In the genomic region with DNA sequence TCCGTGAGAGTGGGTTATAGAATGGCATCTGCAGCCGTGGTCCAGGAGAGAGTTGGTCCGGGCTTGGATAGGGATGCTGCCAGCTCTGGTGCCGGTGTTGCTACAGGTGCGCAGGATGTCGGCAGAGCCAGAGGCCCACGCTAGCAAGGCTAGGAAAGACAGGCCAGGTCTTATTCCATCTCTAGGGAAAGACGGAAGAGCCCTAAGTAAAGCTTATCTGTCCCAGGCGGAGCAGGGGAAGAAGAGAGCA, we compare ENCODE assay signal across 8 cellular contexts. TPM values are rescaled to one million over a fixed set of nuclear protein-coding genes. Genes with fewer than 3 reads are reported as not detected.
DNase-seq lines count a peak whose midpoint lies in the region; ATAC-seq, FAIRE-seq and TF ChIP-seq lines count a peak whose summit lies in the region.

No MANE protein-coding gene starts in this region.

- 0 to 6% (median 6%) methylated on average over 9 of the region's 9 CpGs for WGBS in small intestine, 3 donors

- no peak for FAIRE-seq in small intestine (lab: Jason Lieb, UNC)

- POLR2A ChIA-PET in A673 (lab: Charles Lee; ENCODE audit: low non-redundant PET), result interaction anchor here (0.7 kb wide), 1 partner anchor 44 kb away, joined by 3 read pairs; no protein-coding TSS in a partner anchor

- TF ChIP-seq CTCF in A673 (conservative IDR thresholded peaks at IDR 0.05; ENCODE audit: low read depth, low read length) (no peak), foreskin keratinocyte (conservative IDR thresholded peaks at IDR 0.05) (no peak)

- peak overlapping the region; percentile 100 for H3K4me3 ChIP-seq in A673 (ENCODE audit: low read depth, low read length, poor library complexity, severe bottlenecking)
- peak overlapping the region; percentile 94 for H3K4me3 ChIP-seq in SK-N-MC
- H3K4me3 ChIP-seq in small intestine (ENCODE audit: low read depth in 1 of 2, low read length in 2 of 2), result peak overlapping the region; percentile 92 to 97

- ATAC-seq in GM21360 (IDR thresholded peaks at IDR 0.05; ENCODE audit: unreplicated experiment) (peak; percentile 8), foreskin keratinocyte (peak; percentile 54), GM21367 (IDR thresholded peaks at IDR 0.05; ENCODE audit: unreplicated experiment) (no peak)

- peaks cover 13% of the 10 kb centered on the region for H3K4me1 ChIP-seq in A673 (ENCODE audit: insufficient read depth, low read length, poor library complexity, severe bottlenecking)
- peaks cover 4% of the 10 kb centered on the region for H3K4me1 ChIP-seq in foreskin keratinocyte
- peaks cover 7 to 13% of the 10 kb centered on the region in 2 donors for H3K4me1 ChIP-seq in small intestine (ENCODE audit: control insufficient read depth in 2 of 2, insufficient read depth in 1 of 2, low read depth in 1 of 2, low read length in 1 of 2)

- CTCF ChIA-PET in A673 (lab: Charles Lee), result interaction anchor here (0.6 to 1.0 kb wide), 2 partner anchors 26 to 38 kb away, joined by 3 to 4 read pairs; partner anchors contain the start of gene IRF9

- H3K9me3 ChIP-seq in A673 (ENCODE audit: low read depth, low read length, poor library complexity, severe bottlenecking), result no peaks in the 10 kb centered on the region
- H3K9me3 ChIP-seq in SK-N-MC (ENCODE audit: low read depth, low read length), result no peaks in the 10 kb centered on the region
- no peaks in the 10 kb centered on the region for H3K9me3 ChIP-seq in small intestine (ENCODE audit: control insufficient read depth, low read depth)

- BruUV-seq in A673 (replicated peaks; lab: Mats Ljungman, UMichigan), result no TSS peak

- DNase-seq in A673 (ENCODE audit: low spot score) (no peak), SK-N-MC (ENCODE audit: low read depth, low spot score) (no peak), foreskin keratinocyte (no peak), small intestine (no peak), GM19240 (ENCODE audit: insufficient read length, low spot score) (no peak), mesenteric fat pad (ENCODE audit: low spot score) (no peak)

- H3K27ac ChIP-seq in A673 (ENCODE audit: low read depth, low read length, poor library complexity, severe bottlenecking) (peak overlapping the region; percentile 18), SK-N-MC (no peak overlapping the region), foreskin keratinocyte (no peak overlapping the region), small intestine (ENCODE audit: low read depth in 1 of 2, low read length in 1 of 2) (peak overlapping the region; percentile 82 to 92)

- H3K36me3 ChIP-seq in A673 (ENCODE audit: insufficient read depth, low read length, poor library complexity, severe bottlenecking), result peaks cover 28% of the 10 kb centered on the region
- peaks cover 19% of the 10 kb centered on the region for H3K36me3 ChIP-seq in SK-N-MC (ENCODE audit: insufficient read depth, low read length)
- H3K36me3 ChIP-seq in small intestine (ENCODE audit: control insufficient read depth in 2 of 2, insufficient read depth in 2 of 2, low read length in 2 of 2), result peaks cover 5 to 6% of the 10 kb centered on the region in 2 donors

- H3K27me3 ChIP-seq in A673 (replicated peaks; ENCODE audit: insufficient read depth, low read depth, low read length, poor library complexity) (no peaks in the 10 kb centered on the region), foreskin keratinocyte (no peaks in the 10 kb centered on the region), small intestine (ENCODE audit: control insufficient read depth in 2 of 2, insufficient read depth in 2 of 2, low read length in 2 of 2) (no peaks in the 10 kb centered on the region)

- intact Hi-C loops in A673 (cut with micrococcal nuclease; ENCODE audit: unreplicated experiment), result no loop called here

- no peak overlapping the region for H3K9ac ChIP-seq in SK-N-MC (ENCODE audit: insufficient read length)

RNA-seq across cellular contexts. Expression of gene PSME1, which starts 0.5 kb away (rescaled TPM):
- 160 and 173 TPM in 2 replicates for total RNA-seq in A673 (2021)
- 199 and 201 TPM in 2 replicates for total RNA-seq in foreskin keratinocyte
- polyA plus RNA-seq in foreskin keratinocyte, result 261 and 270 TPM in 2 replicates
- polyA plus RNA-seq in small intestine, result 100 to 1,000 TPM; 431 to 576 (median 503) TPM
- total RNA-seq in mesenteric fat pad, result 121 TPM

RNA-seq across cellular contexts. Expression of gene FITM1, which starts 5.0 kb away (rescaled TPM):
- 0.48 TPM in 1 of 2 replicates, not detected in the other for total RNA-seq in A673 (2021)
- total RNA-seq in foreskin keratinocyte, result 0.32 and 0.37 TPM in 2 replicates
- polyA plus RNA-seq in foreskin keratinocyte, result 0.17 and 0.21 TPM in 2 replicates
- polyA plus RNA-seq in small intestine, result 1 to 10 TPM; 2.4 to 5.8 (median 5.1) TPM
- 0.58 TPM for total RNA-seq in mesenteric fat pad

RNA-seq across cellular contexts. Expression of gene EMC9, which starts 5.9 kb away (rescaled TPM):
- total RNA-seq in A673 (2021) (36.8 and 50.4 TPM in 2 replicates), foreskin keratinocyte (22.2 and 23.2 TPM in 2 replicates), mesenteric fat pad (15.5 TPM)
- polyA plus RNA-seq in foreskin keratinocyte (39.5 and 43.5 TPM in 2 replicates), small intestine (10 to 100 TPM; 34.2 to 74.7 (median 48.4) TPM)

RNA-seq across cellular contexts. Expression of gene PSME2, which starts 10.9 kb away (rescaled TPM):
- total RNA-seq in A673 (2021), result 171 and 172 TPM in 2 replicates
- total RNA-seq in foreskin keratinocyte, result 219 and 237 TPM in 2 replicates
- 309 and 342 TPM in 2 replicates for polyA plus RNA-seq in foreskin keratinocyte
- polyA plus RNA-seq in small intestine, result 100 to 1,000 TPM; 597 to 997 (median 691) TPM
- 113 TPM for total RNA-seq in mesenteric fat pad

RNA-seq across cellular contexts. Expression of gene RNF31, which starts 11.8 kb away (rescaled TPM):
- total RNA-seq in A673 (2021) (59.9 and 62.1 TPM in 2 replicates), foreskin keratinocyte (49.2 and 54.1 TPM in 2 replicates), mesenteric fat pad (60.0 TPM)
- polyA plus RNA-seq in foreskin keratinocyte (42.3 and 43.7 TPM in 2 replicates), small intestine (10 to 100 TPM; 41.4 to 83.0 (median 56.5) TPM)

Comparison
In these comparisons a context has a peak if more than half of its experiments do, and no peak if none do; other contexts are left out.
1. H3K27ac ChIP-seq: peak in A673 (single experiment) and small intestine (2 of 2); none in SK-N-MC (single experiment) and foreskin keratinocyte (single experiment).
2. Peak in every context shown above with its lines, with median percentiles within 50 percentile points of each other: H3K4me3 ChIP-seq.